Comparison of ENCODE assay signal across 8 cellular contexts in the genomic region with DNA sequence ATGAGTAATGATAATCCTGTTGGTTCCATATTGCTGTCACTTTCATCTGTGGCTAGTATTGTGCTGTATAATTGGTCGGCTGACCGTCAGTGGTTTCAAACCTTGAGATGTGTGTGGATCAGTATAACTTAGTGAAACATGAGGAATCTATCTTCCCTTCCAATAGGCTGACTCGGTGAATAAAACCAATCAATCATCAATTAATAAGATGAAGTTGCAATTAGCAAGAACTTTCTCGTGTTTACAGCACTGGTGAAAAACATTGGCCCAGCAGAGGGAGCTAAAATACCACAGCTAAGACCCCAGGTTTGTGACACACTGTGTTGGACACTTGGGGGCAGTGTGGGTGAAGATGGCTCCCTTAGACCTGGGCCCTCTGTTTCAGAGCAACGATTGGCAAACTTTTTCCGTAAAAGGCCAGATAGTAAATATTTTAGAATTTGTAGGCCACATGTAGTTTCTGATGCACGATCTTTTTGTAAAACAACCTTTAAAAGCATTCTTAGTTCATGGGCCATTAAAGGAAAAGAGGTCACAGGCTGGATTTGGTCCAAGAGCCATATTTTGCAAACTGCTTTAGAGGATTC. TPM values are rescaled to one million over a fixed set of nuclear protein-coding genes. Genes with fewer than 3 reads are reported as not detected.
DNase-seq lines count a peak whose midpoint lies in the region; ATAC-seq and TF ChIP-seq lines count a peak whose summit lies in the region.

No MANE protein-coding gene starts in this region.

- no peaks in the 10 kb centered on the region for H4K20me1 ChIP-seq in hepatocyte (ENCODE audit: insufficient read depth, poor library complexity, severe bottlenecking)

- DNase-seq in activated gamma-delta T cell treated with Interleukin-2 at 50 U/mL for 16 hours (peak; percentile 81), activated gamma-delta T cell (lab: John Stamatoyannopoulos, UW) (no peak), NCI-H1694 (lab: John Stamatoyannopoulos, UW) (peak; percentile 82), T-helper 17 cell (peak; percentile 47 to 70 (median 51)), anterior cingulate cortex (lab: John Stamatoyannopoulos, UW) (peak in 53 of 58 donors; percentile 28 to 89 (median 65)), hepatocyte (ENCODE audit: low spot score) (peak; percentile 93)

- peak; percentile 92 for ATAC-seq in HG02884 (IDR thresholded peaks at IDR 0.05; ENCODE audit: unreplicated experiment)
- ATAC-seq in T-helper 17 cell, result peak; percentile 98

- peak overlapping the region; percentile 5 for H3K4me3 Mint-ChIP-seq in T-helper 17 cell

- H3K27ac ChIP-seq in hepatocyte, result no peak overlapping the region

- peak overlapping the region; percentile 61 for H2AFZ ChIP-seq in hepatocyte

- peaks cover 19% of the 10 kb centered on the region for H3K4me1 Mint-ChIP-seq in T-helper 17 cell

- H3K4me2 ChIP-seq in hepatocyte (no peak overlapping the region), skeletal muscle satellite cell (ENCODE audit: low read length) (peak overlapping the region; percentile 64)

- no peak overlapping the region for H3K27ac Mint-ChIP-seq in T-helper 17 cell

- 14% methylated on average over 7 of the region's 7 CpGs for WGBS in hepatocyte (ENCODE audit: low lambda C conversion rate, missing lambda C conversion rate)

- H3K27me3 Mint-ChIP-seq in T-helper 17 cell, result peaks cover 31% of the 10 kb centered on the region

- H3K36me3 ChIP-seq in hepatocyte (replicated peaks; ENCODE audit: insufficient read depth, low read depth) (no peaks in the 10 kb centered on the region), skeletal muscle satellite cell (ENCODE audit: insufficient read depth, low read length) (no peaks in the 10 kb centered on the region)

- no peaks in the 10 kb centered on the region for H3K27me3 ChIP-seq in hepatocyte
- peaks cover 11% of the 10 kb centered on the region for H3K27me3 ChIP-seq in skeletal muscle satellite cell (ENCODE audit: control insufficient read depth, insufficient read depth, low read length)

- H3K79me2 ChIP-seq in hepatocyte, result no peaks in the 10 kb centered on the region

- H3K4me3 ChIP-seq in hepatocyte, result no peak overlapping the region
- no peak overlapping the region for H3K4me3 ChIP-seq in skeletal muscle satellite cell (ENCODE audit: low read length)

- H3K9ac ChIP-seq in skeletal muscle satellite cell (ENCODE audit: low read depth, low read length), result peak overlapping the region; percentile 20

- H3K4me1 ChIP-seq in hepatocyte (ENCODE audit: insufficient read depth) (no peaks in the 10 kb centered on the region), skeletal muscle satellite cell (ENCODE audit: control insufficient read depth, insufficient read depth, low read length) (peaks cover 16% of the 10 kb centered on the region)

- TF ChIP-seq CTCF in hepatocyte (IDR thresholded peaks at IDR 0.05; ENCODE audit: poor library complexity), result peak; percentile 100

- H3K9me3 ChIP-seq in T-helper 17 cell (ENCODE audit: control insufficient read depth, low read length, poor library complexity, severe bottlenecking), result no peaks in the 10 kb centered on the region
- H3K9me3 ChIP-seq in hepatocyte (ENCODE audit: low read depth), result no peaks in the 10 kb centered on the region
- H3K9me3 ChIP-seq in skeletal muscle satellite cell (replicated peaks; ENCODE audit: low read length), result no peaks in the 10 kb centered on the region

- no peaks in the 10 kb centered on the region for H3K36me3 Mint-ChIP-seq in T-helper 17 cell (ENCODE audit: low read depth)

- H3K9me2 ChIP-seq in hepatocyte (replicated peaks; ENCODE audit: insufficient read depth), result no peaks in the 10 kb centered on the region

RNA-seq across cellular contexts. Expression of gene STRA8, which starts 47.8 kb away (rescaled TPM):
- total RNA-seq in T-helper 17 cell (not detected), hepatocyte (not detected in 2 replicates)
- not detected in 2 replicates for polyA plus RNA-seq in hepatocyte
- not detected in 2 replicates for total RNA-seq in skeletal muscle satellite cell (2012; rRNA removed)
